In the genomic region with DNA sequence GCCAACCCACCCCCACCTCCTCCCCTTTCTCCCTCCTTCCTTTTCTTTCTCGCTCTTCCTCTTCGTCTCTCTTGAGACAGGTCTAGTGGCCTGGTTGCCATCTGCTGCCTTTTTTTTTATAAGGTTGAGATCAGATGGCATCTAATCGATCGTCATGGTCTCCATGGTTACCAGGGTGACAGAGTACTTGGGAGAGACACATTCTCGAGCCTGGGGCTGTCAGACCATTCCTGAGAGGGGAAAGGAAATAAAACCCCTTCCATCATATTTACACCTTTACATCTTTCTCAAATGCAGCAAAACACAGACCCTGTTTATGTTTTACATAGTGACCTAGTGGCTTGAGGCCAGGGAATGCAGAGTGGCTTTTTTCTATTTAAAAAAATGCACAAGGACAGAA, we compare ENCODE assay signal across 1 cellular context.
TF ChIP-seq lines count a peak whose summit lies in the region.

No MANE protein-coding gene starts in this region.

TF ChIP-seq in WTC11, 78 proteins besides CTCF, POLR2A, EP300 and RAD21 (continued from another document):
- TF ChIP-seq, protein P1, sequence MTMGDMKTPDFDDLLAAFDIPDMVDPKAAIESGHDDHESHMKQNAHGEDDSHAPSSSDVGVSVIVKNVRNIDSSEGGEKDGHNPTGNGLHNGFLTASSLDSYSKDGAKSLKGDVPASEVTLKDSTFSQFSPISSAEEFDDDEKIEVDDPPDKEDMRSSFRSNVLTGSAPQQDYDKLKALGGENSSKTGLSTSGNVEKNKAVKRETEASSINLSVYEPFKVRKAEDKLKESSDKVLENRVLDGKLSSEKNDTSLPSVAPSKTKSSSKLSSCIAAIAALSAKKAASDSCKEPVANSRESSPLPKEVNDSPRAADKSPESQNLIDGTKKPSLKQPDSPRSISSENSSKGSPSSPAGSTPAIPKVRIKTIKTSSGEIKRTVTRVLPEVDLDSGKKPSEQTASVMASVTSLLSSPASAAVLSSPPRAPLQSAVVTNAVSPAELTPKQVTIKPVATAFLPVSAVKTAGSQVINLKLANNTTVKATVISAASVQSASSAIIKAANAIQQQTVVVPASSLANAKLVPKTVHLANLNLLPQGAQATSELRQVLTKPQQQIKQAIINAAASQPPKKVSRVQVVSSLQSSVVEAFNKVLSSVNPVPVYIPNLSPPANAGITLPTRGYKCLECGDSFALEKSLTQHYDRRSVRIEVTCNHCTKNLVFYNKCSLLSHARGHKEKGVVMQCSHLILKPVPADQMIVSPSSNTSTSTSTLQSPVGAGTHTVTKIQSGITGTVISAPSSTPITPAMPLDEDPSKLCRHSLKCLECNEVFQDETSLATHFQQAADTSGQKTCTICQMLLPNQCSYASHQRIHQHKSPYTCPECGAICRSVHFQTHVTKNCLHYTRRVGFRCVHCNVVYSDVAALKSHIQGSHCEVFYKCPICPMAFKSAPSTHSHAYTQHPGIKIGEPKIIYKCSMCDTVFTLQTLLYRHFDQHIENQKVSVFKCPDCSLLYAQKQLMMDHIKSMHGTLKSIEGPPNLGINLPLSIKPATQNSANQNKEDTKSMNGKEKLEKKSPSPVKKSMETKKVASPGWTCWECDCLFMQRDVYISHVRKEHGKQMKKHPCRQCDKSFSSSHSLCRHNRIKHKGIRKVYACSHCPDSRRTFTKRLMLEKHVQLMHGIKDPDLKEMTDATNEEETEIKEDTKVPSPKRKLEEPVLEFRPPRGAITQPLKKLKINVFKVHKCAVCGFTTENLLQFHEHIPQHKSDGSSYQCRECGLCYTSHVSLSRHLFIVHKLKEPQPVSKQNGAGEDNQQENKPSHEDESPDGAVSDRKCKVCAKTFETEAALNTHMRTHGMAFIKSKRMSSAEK (CRISPR knock-in tag; IDR thresholded peaks at IDR 0.05; ENCODE audit: borderline replicate concordance) = no peak
- TF ChIP-seq JUN (CRISPR knock-in tag; IDR thresholded peaks at IDR 0.05) = no peak
- TF ChIP-seq CREM (CRISPR knock-in tag; IDR thresholded peaks at IDR 0.05) = no peak
- TF ChIP-seq ZNF232 (CRISPR knock-in tag; IDR thresholded peaks at IDR 0.05) = no peak
- TF ChIP-seq, protein P2, sequence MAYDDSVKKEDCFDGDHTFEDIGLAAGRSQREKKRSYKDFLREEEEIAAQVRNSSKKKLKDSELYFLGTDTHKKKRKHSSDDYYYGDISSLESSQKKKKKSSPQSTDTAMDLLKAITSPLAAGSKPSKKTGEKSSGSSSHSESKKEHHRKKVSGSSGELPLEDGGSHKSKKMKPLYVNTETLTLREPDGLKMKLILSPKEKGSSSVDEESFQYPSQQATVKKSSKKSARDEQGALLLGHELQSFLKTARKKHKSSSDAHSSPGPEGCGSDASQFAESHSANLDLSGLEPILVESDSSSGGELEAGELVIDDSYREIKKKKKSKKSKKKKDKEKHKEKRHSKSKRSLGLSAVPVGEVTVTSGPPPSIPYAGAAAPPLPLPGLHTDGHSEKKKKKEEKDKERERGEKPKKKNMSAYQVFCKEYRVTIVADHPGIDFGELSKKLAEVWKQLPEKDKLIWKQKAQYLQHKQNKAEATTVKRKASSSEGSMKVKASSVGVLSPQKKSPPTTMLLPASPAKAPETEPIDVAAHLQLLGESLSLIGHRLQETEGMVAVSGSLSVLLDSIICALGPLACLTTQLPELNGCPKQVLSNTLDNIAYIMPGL (CRISPR knock-in tag; IDR thresholded peaks at IDR 0.05) = no peak
- TF ChIP-seq, protein P3, sequence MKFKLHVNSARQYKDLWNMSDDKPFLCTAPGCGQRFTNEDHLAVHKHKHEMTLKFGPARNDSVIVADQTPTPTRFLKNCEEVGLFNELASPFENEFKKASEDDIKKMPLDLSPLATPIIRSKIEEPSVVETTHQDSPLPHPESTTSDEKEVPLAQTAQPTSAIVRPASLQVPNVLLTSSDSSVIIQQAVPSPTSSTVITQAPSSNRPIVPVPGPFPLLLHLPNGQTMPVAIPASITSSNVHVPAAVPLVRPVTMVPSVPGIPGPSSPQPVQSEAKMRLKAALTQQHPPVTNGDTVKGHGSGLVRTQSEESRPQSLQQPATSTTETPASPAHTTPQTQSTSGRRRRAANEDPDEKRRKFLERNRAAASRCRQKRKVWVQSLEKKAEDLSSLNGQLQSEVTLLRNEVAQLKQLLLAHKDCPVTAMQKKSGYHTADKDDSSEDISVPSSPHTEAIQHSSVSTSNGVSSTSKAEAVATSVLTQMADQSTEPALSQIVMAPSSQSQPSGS (CRISPR knock-in tag; IDR thresholded peaks at IDR 0.05; ENCODE audit: borderline replicate concordance, low read depth) = no peak
TF ChIP-seq in WTC11: peak in this region for 0.
